In genomic region chr19:48965033-48965805, GRCh38 we compare ENCODE assay signal across 8 cellular contexts. TPM values are rescaled to one million over a fixed set of nuclear protein-coding genes. Genes with fewer than 3 reads are reported as not detected.
DNase-seq lines count a peak whose midpoint lies in the region; ATAC-seq and TF ChIP-seq lines count a peak whose summit lies in the region.

Gene FTL, plus strand, starts transcription at chr19:48965309. Its CDS starts 199 bp downstream, at chr19:48965508.

- peak within 1 kb of the TSS; percentile 92 for H3K4me3 Mint-ChIP-seq in activated CD4-positive, alpha-beta memory T cell treated with anti-CD3 and anti-CD28 coated beads, Interleukin-2, amount 10 ng/mL, durations not matched to agents 7 days and 5 days

- peaks cover 61% of the 10 kb centered on the region for H3K36me3 Mint-ChIP-seq in activated CD4-positive, alpha-beta memory T cell treated with anti-CD3 and anti-CD28 coated beads, Interleukin-2, amount 10 ng/mL, durations not matched to agents 7 days and 5 days (ENCODE audit: low read depth)

- POLR2A ChIA-PET in activated CD4-positive, alpha-beta memory T cell treated with anti-CD3 and anti-CD28 coated beads, Interleukin-2, amount 10 ng/mL, durations not matched to agents 7 days and 5 days (lab: Charles Lee): interaction anchor here (0.8 to 4.8 kb wide), 11 partner anchors 8 to 604 kb away, joined by 3 to 53 read pairs (median 5); partner anchors contain the start of genes BAX, CA11, GYS1 and NUCB1

- no peaks in the 10 kb centered on the region for H3K27me3 Mint-ChIP-seq in activated CD4-positive, alpha-beta memory T cell treated with anti-CD3 and anti-CD28 coated beads, Interleukin-2, amount 10 ng/mL, durations not matched to agents 7 days and 5 days

- peak within 1 kb of the TSS; percentile 61 to 99 (median 92) for H3K4me3 ChIP-seq in dorsolateral prefrontal cortex
- peak within 1 kb of the TSS; percentile 80 for H3K4me3 ChIP-seq in lower leg skin (ENCODE audit: low read depth, poor library complexity, severe bottlenecking)

- peak within 1 kb of the TSS; percentile 90 to 100 (median 98) for H3K27ac ChIP-seq in dorsolateral prefrontal cortex

- H3K27me3 ChIP-seq in dorsolateral prefrontal cortex: no peaks in the 10 kb centered on the region

- CTCF ChIA-PET in activated CD4-positive, alpha-beta memory T cell treated with anti-CD3 and anti-CD28 coated beads, Interleukin-2, amount 10 ng/mL, durations not matched to agents 7 days and 5 days (lab: Charles Lee): interaction anchor here (0.9 to 2.6 kb wide), 6 partner anchors 22 to 170 kb away, joined by 3 to 16 read pairs (median 4); partner anchors contain the start of genes GYS1, PPP1R15A and RUVBL2

- TF ChIP-seq CTCF in dorsolateral prefrontal cortex (IDR thresholded peaks at IDR 0.05 in 54 of 56, conservative IDR thresholded peaks at IDR 0.05 in 2 of 56; ENCODE audit: low read depth in 1 of 56, partially characterized antibody in 56 of 56) (peak in 6 of 56 donors; percentile 8 to 23 (median 14)), lower leg skin (IDR thresholded peaks at IDR 0.05) (no peak)

- TF ChIP-seq POLR2A in lower leg skin (IDR thresholded peaks at IDR 0.05): peak in 1 of 2 donors; percentile 99

- intact Hi-C loops in dorsolateral prefrontal cortex (cut with DNase I): loop anchor here (1.0 to 10.0 kb wide), 6 partner anchors 11 to 330 kb away; partner anchors contain the start of genes BAX (in 2 of the 2), DBP (in 2 of the 2), GYS1 (in 1 of the 2) and PPP1R15A (in 1 of the 2)
- intact Hi-C loops in lower leg skin (cut with DNase I; ENCODE audit: low total_unique reads): no loop called here

- peak within 1 kb of the TSS; percentile 94 for H3K27ac Mint-ChIP-seq in activated CD4-positive, alpha-beta memory T cell treated with anti-CD3 and anti-CD28 coated beads, Interleukin-2, amount 10 ng/mL, durations not matched to agents 7 days and 5 days

- 0 to 1% methylated on average over 48 to 51 of the region's 52 CpGs for WGBS in lower leg skin, 2 donors

- DNase-seq in CD1c-positive myeloid dendritic cell (ENCODE audit: extremely low spot score): peak; percentile 98
- peak; percentile 98 for DNase-seq in HK-2 (ENCODE audit: unreplicated experiment)
- peak; percentile 90 for DNase-seq in NCI-H82 treated with DMSO at 0.1 percent for 48 hours (lab: John Stamatoyannopoulos, UW; ENCODE audit: unreplicated experiment)
- DNase-seq in activated CD4-positive, alpha-beta memory T cell treated with anti-CD3 and anti-CD28 coated beads, Interleukin-2, amount 10 ng/mL, durations not matched to agents 7 days and 5 days: peak; percentile 92
- peak; percentile 97 to 100 (median 99) for DNase-seq in dorsolateral prefrontal cortex
- DNase-seq in lower leg skin (ENCODE audit: low spot score in 2 of 2): peak; percentile 96 to 100
- DNase-seq in stimulated activated CD4-positive, alpha-beta T cell treated with anti-CD3 and anti-CD28 coated beads, Interleukin-4, amount 100 ng/mL, for 4 hours: peak; percentile 89

- peak; percentile 50 for ATAC-seq in GM19438 (IDR thresholded peaks at IDR 0.05; ENCODE audit: low read depth, unreplicated experiment)

- peaks cover 72% of the 10 kb centered on the region for H3K4me1 Mint-ChIP-seq in activated CD4-positive, alpha-beta memory T cell treated with anti-CD3 and anti-CD28 coated beads, Interleukin-2, amount 10 ng/mL, durations not matched to agents 7 days and 5 days

- no peaks in the 10 kb centered on the region for H3K9me3 Mint-ChIP-seq in activated CD4-positive, alpha-beta memory T cell treated with anti-CD3 and anti-CD28 coated beads, Interleukin-2, amount 10 ng/mL, durations not matched to agents 7 days and 5 days

RNA-seq across cellular contexts. Expression of gene FTL, which starts in this region (rescaled TPM):
- total RNA-seq in activated CD4-positive, alpha-beta memory T cell treated with anti-CD3 and anti-CD28 coated beads, Interleukin-2, amount 10 ng/mL, durations not matched to agents 7 days and 5 days: 1,000 to 10,000 TPM; 1,110 to 1,123 TPM
- total RNA-seq in dorsolateral prefrontal cortex (1,000 to 10,000 TPM in 102 of 120 experiments, 100 to 1,000 TPM in 18; 795 to 2,828 (median 1,249) TPM), lower leg skin (1,000 to 10,000 TPM; 1,012 to 1,617 (median 1,174) TPM)

Comparison
In these comparisons a context has a peak if more than half of its experiments do, and no peak if none do; other contexts are left out.
1. Peak in every context shown above with its lines: DNase-seq, ATAC-seq, H3K4me3 ChIP-seq and H3K27ac ChIP-seq.